In genomic region chr4:37421614-37422013, GRCh38 we compare ENCODE assay signal across 21 cellular contexts.
DNase-seq lines count a peak whose midpoint lies in the region; ATAC-seq, FAIRE-seq and TF ChIP-seq lines count a peak whose summit lies in the region.
"Had no signal": no experiment of that assay in that cellular context is flagged by ENCODE, and none has a peak within 500 bp of the region (broad histone marks: within the 10 kb centered on the region; RNA-seq: fewer than 3 reads in every experiment).

No MANE protein-coding gene starts in this region.

- H3K4me1 Mint-ChIP-seq in naive thymus-derived CD8-positive, alpha-beta T cell, result no peaks in the 10 kb centered on the region
- H3K4me1 Mint-ChIP-seq: CD14-positive monocyte; CD4-positive, alpha-beta memory T cell; H9; IgD-negative memory B cell had no signal

- no peak overlapping the region for H3K4me3 Mint-ChIP-seq in naive thymus-derived CD8-positive, alpha-beta T cell
- H3K4me3 Mint-ChIP-seq: CD14-positive monocyte; CD4-positive, alpha-beta memory T cell; H9; IgD-negative memory B cell had no signal

- H2BK120ac ChIP-seq in neuronal stem cell (ENCODE audit: low read depth, low read length), result no peak overlapping the region

- no peak overlapping the region for H4K8ac ChIP-seq in neuronal stem cell (ENCODE audit: low read depth, low read length)

- H3K23ac ChIP-seq in neuronal stem cell (ENCODE audit: low read depth, low read length, poor library complexity), result no peak overlapping the region

- H2AFZ ChIP-seq in neuronal stem cell (ENCODE audit: low read length), result no peak overlapping the region

- H3K27ac ChIP-seq in stomach (peak overlapping the region; percentile 31 to 76 (median 51)), neuronal stem cell (replicated peaks; ENCODE audit: low read length) (no peak overlapping the region)
- H3K27ac ChIP-seq: 22Rv1, A549, BLaER1 had no signal

- TF ChIP-seq CTCF in stomach (IDR thresholded peaks at IDR 0.05), result no peak

- H3K27ac Mint-ChIP-seq in naive thymus-derived CD8-positive, alpha-beta T cell, result no peak overlapping the region
- H3K27ac Mint-ChIP-seq: CD14-positive monocyte; CD4-positive, alpha-beta memory T cell; H9; IgD-negative memory B cell had no signal

- H3K14ac ChIP-seq in neuronal stem cell (ENCODE audit: low read length), result no peak overlapping the region

- no peaks in the 10 kb centered on the region for H3K79me1 ChIP-seq in neuronal stem cell (ENCODE audit: low read depth, low read length)

- ATAC-seq in naive thymus-derived CD8-positive, alpha-beta T cell, result no peak
- ATAC-seq: A549, HepG2 had no signal

- DNase-seq in DMS53 (lab: John Stamatoyannopoulos, UW) (peak; percentile 40), DMS53 treated with DMSO at 0.1 percent for 48 hours (lab: John Stamatoyannopoulos, UW; ENCODE audit: unreplicated experiment) (no peak), stomach (no peak), H4 (ENCODE audit: low spot score) (no peak), neuronal stem cell (ENCODE audit: low spot score) (no peak)
- DNase-seq in naive thymus-derived CD8-positive, alpha-beta T cell, result no peak
- DNase-seq: AML-193; CD4-positive, alpha-beta memory T cell; DMS153; GOT3; H9; KBM-7 had no signal

- H3K4me2 ChIP-seq in neuronal stem cell (ENCODE audit: insufficient read depth, low read length, poor library complexity, severe bottlenecking), result no peak overlapping the region
- H3K4me2 ChIP-seq: A549, BLaER1 had no signal

- WGBS in stomach, 5 donors, result 27 to 61% (median 57%) methylated on average over 4 of the region's 4 CpGs
- no CpG with 5 or more reads among the region's 4 CpGs for WGBS in neuronal stem cell (ENCODE audit: extremely low coverage in 2 of 2, insufficient read length in 2 of 2, insufficient replicate concordance in 1 of 2), 2 donors

- H2BK5ac ChIP-seq in neuronal stem cell (ENCODE audit: low read length), result no peak overlapping the region

- TF ChIP-seq POLR2A in stomach (IDR thresholded peaks at IDR 0.05), result no peak

- peaks cover 0 to 9% (median 0%) of the 10 kb centered on the region in 9 donors for H3K9me3 Mint-ChIP-seq in naive thymus-derived CD8-positive, alpha-beta T cell

- H3K4me1 ChIP-seq in stomach (peaks cover 0 to 22% (median 11%) of the 10 kb centered on the region in 4 donors), neuronal stem cell (ENCODE audit: control insufficient read depth in 2 of 2, insufficient read depth in 1 of 2, low read depth in 1 of 2, low read length in 2 of 2) (no peaks in the 10 kb centered on the region)
- H3K4me1 ChIP-seq: A549, BLaER1 had no signal

- peaks cover 5 to 19% (median 12%) of the 10 kb centered on the region in 5 donors for H3K27me3 Mint-ChIP-seq in naive thymus-derived CD8-positive, alpha-beta T cell

- no peak for TF ChIP-seq EP300 in stomach (IDR thresholded peaks at IDR 0.05)

- H3K9me3 ChIP-seq in stomach (no peaks in the 10 kb centered on the region), neuronal stem cell (replicated peaks in 1 of 2; ENCODE audit: control insufficient read depth in 2 of 2, insufficient read depth in 1 of 2, low read depth in 1 of 2, low read length in 2 of 2) (no peaks in the 10 kb centered on the region)
- H3K9me3 ChIP-seq: A549, BLaER1 had no signal

- FAIRE-seq in islet of Langerhans (lab: Jason Lieb, UNC), result peak; percentile 58
- FAIRE-seq: A549, G401.6, GM12891, HepG2 had no signal

- H3K4ac ChIP-seq in neuronal stem cell (ENCODE audit: low read length), result no peak overlapping the region

- H3K27me3 ChIP-seq in stomach (no peaks in the 10 kb centered on the region), neuronal stem cell (ENCODE audit: control insufficient read depth in 3 of 3, insufficient read depth in 3 of 3, low read depth in 1 of 3, low read length in 3 of 3) (no peaks in the 10 kb centered on the region)
- H3K27me3 ChIP-seq: BLaER1 had no signal

- intact Hi-C loops in stomach (cut with DNase I; ENCODE audit: low total_unique reads), result no loop called here

- no peaks in the 10 kb centered on the region for H3K36me3 ChIP-seq in stomach
- no peaks in the 10 kb centered on the region for H3K36me3 ChIP-seq in neuronal stem cell (replicated peaks in 1 of 2; ENCODE audit: control insufficient read depth in 2 of 2, insufficient read depth in 2 of 2, low read length in 2 of 2)
- H3K36me3 ChIP-seq: BLaER1 had no signal

- H2BK15ac ChIP-seq in neuronal stem cell (ENCODE audit: low read length), result no peak overlapping the region

- no peak overlapping the region for H2BK12ac ChIP-seq in neuronal stem cell (ENCODE audit: low read length)

- no peak overlapping the region for H3K18ac ChIP-seq in neuronal stem cell (ENCODE audit: low read length)

- H2AK5ac ChIP-seq in neuronal stem cell (ENCODE audit: low read depth, low read length), result no peak overlapping the region

- POLR2A ChIA-PET in naive thymus-derived CD8-positive, alpha-beta T cell (lab: Charles Lee), result no interaction called here

- H3K36me3 Mint-ChIP-seq in naive thymus-derived CD8-positive, alpha-beta T cell, result no peaks in the 10 kb centered on the region
- H3K36me3 Mint-ChIP-seq: CD14-positive monocyte; CD4-positive, alpha-beta memory T cell; IgD-negative memory B cell had no signal

- no peak overlapping the region for H3K9ac ChIP-seq in neuronal stem cell (ENCODE audit: low read depth, low read length, poor library complexity)
- H3K9ac ChIP-seq: BLaER1 had no signal

- no peak overlapping the region for H3K4me3 ChIP-seq in stomach
- no peak overlapping the region for H3K4me3 ChIP-seq in neuronal stem cell (ENCODE audit: low read length in 2 of 2)
- H3K4me3 ChIP-seq: A549, BLaER1 had no signal

- H4K91ac ChIP-seq in neuronal stem cell (ENCODE audit: low read depth, low read length, poor library complexity), result no peak overlapping the region
